In the genomic region with DNA sequence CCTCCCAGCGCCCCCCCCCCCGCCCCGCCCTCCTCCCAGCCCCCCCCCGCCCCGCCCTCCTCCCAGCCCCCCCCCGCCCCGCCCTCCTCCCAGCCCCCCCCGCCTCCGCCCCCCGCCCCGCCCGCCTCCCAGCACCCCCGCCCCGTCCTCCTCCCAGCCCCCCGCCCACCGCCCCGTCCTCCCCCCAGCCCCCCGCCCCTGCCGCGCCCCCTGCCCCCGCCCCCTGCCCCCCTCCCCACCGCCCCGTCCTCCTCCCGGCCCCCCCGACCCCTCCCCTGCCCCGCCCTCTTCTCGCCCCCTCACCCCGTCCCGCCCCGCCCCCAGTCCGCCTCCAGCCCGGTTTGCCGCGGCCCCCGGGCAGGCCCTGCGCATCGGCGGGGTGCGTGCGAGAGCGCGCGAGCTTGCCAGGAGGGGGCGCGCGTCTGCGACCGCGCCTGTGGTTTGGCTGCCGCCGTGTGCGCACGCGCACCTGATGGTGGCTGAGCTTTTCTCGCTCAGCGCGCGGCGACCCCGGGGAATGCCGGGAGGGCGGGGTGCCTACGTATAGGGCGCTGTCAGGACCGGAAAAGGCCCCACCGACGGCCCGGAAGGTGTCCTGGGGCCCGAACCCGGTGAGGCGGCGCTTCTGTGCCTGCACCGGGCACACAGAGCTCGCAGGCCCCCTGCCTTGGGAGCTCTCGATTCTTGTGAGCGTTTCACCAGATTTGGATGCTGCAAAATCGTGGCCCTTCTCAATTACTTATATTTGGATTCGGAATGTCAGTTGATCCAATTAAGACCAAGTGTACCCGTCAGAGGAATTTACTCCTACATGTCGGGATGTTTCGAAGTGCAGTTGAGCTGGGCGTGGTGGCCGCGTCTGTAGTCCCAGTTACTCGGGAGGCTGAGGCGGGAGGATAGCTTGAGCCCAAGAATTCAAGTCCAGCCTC, we compare ENCODE assay signal across 1 cellular context.
TF ChIP-seq lines count a peak whose summit lies in the region.

No MANE protein-coding gene starts in this region.

TF ChIP-seq in IMR-90, 13 proteins besides CTCF, POLR2A, EP300 and RAD21 (continued from another document):
- peak; percentile 46 for TF ChIP-seq SMC3 (IDR thresholded peaks at IDR 0.05; ENCODE audit: low read depth, low read length)
- peak; percentile 84; the same call in 1 of the 2 replicates for TF ChIP-seq MAZ (IDR thresholded peaks at IDR 0.05; ENCODE audit: borderline replicate concordance, low read depth, low read length)
- TF ChIP-seq BHLHE40 (IDR thresholded peaks at IDR 0.05; ENCODE audit: low read depth, low read length) = peak; percentile 15; the same call in 1 of the 2 replicates
- no peak for TF ChIP-seq RFX5 (IDR thresholded peaks at IDR 0.05; ENCODE audit: low read depth, low read length)
